ENCODE assay signal across 8 cellular contexts in genomic region chr1:169110265-169110664, GRCh38. TPM values are rescaled to one million over a fixed set of nuclear protein-coding genes. Genes with fewer than 3 reads are reported as not detected.
DNase-seq lines count a peak whose midpoint lies in the region; ATAC-seq and TF ChIP-seq lines count a peak whose summit lies in the region.

No MANE protein-coding gene starts in this region.

- H3K9me3 ChIP-seq in RWPE2 (ENCODE audit: severe bottlenecking), result no peaks in the 10 kb centered on the region

- intact Hi-C loops in Calu3 (cut with micrococcal nuclease; ENCODE audit: unreplicated experiment), result loop anchor here (1.0 kb wide), 1 partner anchor 474 kb away; no protein-coding TSS in a partner anchor

- no peak overlapping the region for H3K9ac ChIP-seq in rectal smooth muscle tissue (ENCODE audit: low read length)

- no peak for ATAC-seq in RWPE2 (ENCODE audit: low read depth)
- ATAC-seq in HG02623 (IDR thresholded peaks at IDR 0.05; ENCODE audit: unreplicated experiment), result no peak
- ATAC-seq in HG02678 (IDR thresholded peaks at IDR 0.05; ENCODE audit: unreplicated experiment), result no peak

- no peaks in the 10 kb centered on the region for H3K27me3 ChIP-seq in RWPE2 (ENCODE audit: insufficient read depth, poor library complexity, severe bottlenecking)
- no peaks in the 10 kb centered on the region for H3K27me3 ChIP-seq in rectal smooth muscle tissue (ENCODE audit: control insufficient read depth, insufficient read depth, low read length)

- no peak for TF ChIP-seq CTCF in Calu3 (IDR thresholded peaks at IDR 0.05; ENCODE audit: unreplicated experiment)
- TF ChIP-seq CTCF in RWPE2 (IDR thresholded peaks at IDR 0.05; ENCODE audit: poor library complexity, severe bottlenecking), result no peak
- no peak for TF ChIP-seq CTCF in fibroblast of pulmonary artery (IDR thresholded peaks at IDR 0.05; ENCODE audit: low read length, missing control alignments)

- H3K27ac ChIP-seq in RWPE2 (ENCODE audit: poor library complexity, severe bottlenecking) (peak overlapping the region; percentile 96), rectal smooth muscle tissue (ENCODE audit: low read depth, low read length) (peak overlapping the region; percentile 94)

- H3K4me1 Mint-ChIP-seq in Calu3 (ENCODE audit: low read depth, unreplicated experiment), result peaks cover 64% of the 10 kb centered on the region

- peaks cover 51% of the 10 kb centered on the region for H3K36me3 ChIP-seq in RWPE2 (ENCODE audit: low read depth)
- H3K36me3 ChIP-seq in rectal smooth muscle tissue (ENCODE audit: control insufficient read depth, insufficient read depth, low read length), result peaks cover 11% of the 10 kb centered on the region

- H3K4me1 ChIP-seq in RWPE2 (ENCODE audit: insufficient read depth, poor library complexity, severe bottlenecking) (peaks cover 60% of the 10 kb centered on the region), rectal smooth muscle tissue (ENCODE audit: control insufficient read depth, insufficient read depth, low read length) (peaks cover 29% of the 10 kb centered on the region)

- CTCF ChIA-PET in Calu3 (lab: Charles Lee), result interaction anchor here (0.7 to 5.0 kb wide), 6 partner anchors 9 to 507 kb away, joined by 3 to 34 read pairs (median 8); no protein-coding TSS in a partner anchor

- H3K27ac Mint-ChIP-seq in Calu3 (ENCODE audit: unreplicated experiment), result no peak overlapping the region

- no peaks in the 10 kb centered on the region for H3K9me3 Mint-ChIP-seq in Calu3 (ENCODE audit: low read depth, unreplicated experiment)

- H3K27me3 Mint-ChIP-seq in Calu3 (ENCODE audit: unreplicated experiment), result no peaks in the 10 kb centered on the region

- DNase-seq in Calu3, result no peak
- DNase-seq in RWPE2 (ENCODE audit: low spot score), result no peak
- no peak for DNase-seq in fibroblast of pulmonary artery (ENCODE audit: low read depth)
- DNase-seq in mesenteric fat pad (ENCODE audit: low spot score), result no peak
- no peak for DNase-seq in cerebellar nuclear complex (lab: John Stamatoyannopoulos, UW)

- H3K36me3 Mint-ChIP-seq in Calu3 (ENCODE audit: insufficient read depth, unreplicated experiment), result peaks cover 100% of the 10 kb centered on the region

- peak overlapping the region; percentile 91 for H3K4me3 Mint-ChIP-seq in Calu3 (ENCODE audit: low read depth, unreplicated experiment)

- no TSS peak for BruUV-seq in Calu3 (replicated peaks; lab: Mats Ljungman, UMichigan)

- H3K4me3 ChIP-seq in RWPE2 (ENCODE audit: severe bottlenecking) (no peak overlapping the region), fibroblast of pulmonary artery (replicated peaks; ENCODE audit: low read depth, low read length) (peak overlapping the region; percentile 21), rectal smooth muscle tissue (ENCODE audit: low read length) (peak overlapping the region; percentile 96)

RNA-seq across cellular contexts. Expression of gene ATP1B1, which starts 3.8 kb away (rescaled TPM):
- 621 and 626 TPM in 2 replicates for total RNA-seq in Calu3 (2022)
- 13.4 TPM for total RNA-seq in mesenteric fat pad

Comparison
In these comparisons a context has a peak if more than half of its experiments do, and no peak if none do; other contexts are left out.
1. RNA of gene ATP1B1, which starts 3.8 kb away (total RNA-seq): 621 to 626 TPM in Calu3; 13.4 TPM in mesenteric fat pad (single experiment); every median in the first group is over 10 times any median in the second.